8 cellular contexts compared by ENCODE assay signal in the genomic region with DNA sequence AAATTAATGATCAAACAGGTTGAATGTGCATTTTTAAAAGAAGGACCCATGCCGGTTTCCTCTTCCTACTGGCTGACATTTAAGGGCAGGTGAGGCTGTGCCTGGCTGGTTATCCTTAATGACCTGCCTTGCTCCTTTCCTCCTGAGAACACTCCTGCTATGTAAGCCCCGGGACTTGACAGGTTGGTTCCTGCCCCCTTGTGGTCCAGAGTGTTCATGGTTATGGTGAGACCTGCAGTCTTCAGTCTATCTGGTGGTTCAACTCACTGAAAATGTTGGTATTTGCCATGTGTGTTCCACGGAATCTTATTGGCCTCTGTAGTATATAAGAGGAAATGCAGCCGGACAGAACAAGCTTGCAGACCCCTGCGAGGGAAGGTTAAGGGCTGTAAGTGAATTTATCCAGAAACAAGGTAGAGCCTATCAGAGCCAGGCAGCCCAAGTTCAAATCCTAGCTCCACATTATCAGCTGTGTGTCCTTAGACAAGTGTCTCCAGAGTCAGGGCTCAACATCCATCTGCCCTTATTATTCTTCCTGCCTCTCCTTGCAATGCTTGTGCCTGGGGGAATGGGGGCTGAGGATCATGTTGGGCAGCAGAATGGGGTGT. TPM values are rescaled to one million over a fixed set of nuclear protein-coding genes. Genes with fewer than 3 reads are reported as not detected.
DNase-seq lines count a peak whose midpoint lies in the region; ATAC-seq, FAIRE-seq and TF ChIP-seq lines count a peak whose summit lies in the region.

No MANE protein-coding gene starts in this region.

- no peaks in the 10 kb centered on the region for H3K4me1 ChIP-seq in small intestine (ENCODE audit: control insufficient read depth in 2 of 2, insufficient read depth in 1 of 2, low read depth in 1 of 2, low read length in 1 of 2)

- 16 to 23% (median 18%) methylated on average over 5 of the region's 5 CpGs for WGBS in small intestine, 3 donors

- no peaks in the 10 kb centered on the region for H3K36me3 ChIP-seq in WERI-Rb-1
- no peaks in the 10 kb centered on the region for H3K36me3 ChIP-seq in small intestine (ENCODE audit: control insufficient read depth in 2 of 2, insufficient read depth in 2 of 2, low read length in 2 of 2)

- no peak for FAIRE-seq in small intestine (lab: Jason Lieb, UNC)

- H3K4me3 ChIP-seq in AG04450 (ENCODE audit: low read depth, low read length), result no peak overlapping the region
- no peak overlapping the region for H3K4me3 ChIP-seq in WERI-Rb-1 (ENCODE audit: low read depth, low read length)
- H3K4me3 ChIP-seq in foreskin fibroblast (ENCODE audit: low read depth in 1 of 2, low read length in 2 of 2), result no peak overlapping the region
- H3K4me3 ChIP-seq in small intestine (ENCODE audit: low read depth in 1 of 2, low read length in 2 of 2), result no peak overlapping the region

- H3K27me3 ChIP-seq in AG04450 (ENCODE audit: control insufficient read depth, insufficient read depth, low read length) (no peaks in the 10 kb centered on the region), WERI-Rb-1 (ENCODE audit: insufficient read depth, low read depth, severe bottlenecking) (no peaks in the 10 kb centered on the region), small intestine (ENCODE audit: control insufficient read depth in 2 of 2, insufficient read depth in 2 of 2, low read length in 2 of 2) (peaks cover 0 to 9% of the 10 kb centered on the region in 2 donors)

- CTCF ChIA-PET in AG04450 (lab: Charles Lee), result no interaction called here

- POLR2A ChIA-PET in AG04450 (lab: Yijun Ruan, JAX), result no interaction called here

- H3K27ac ChIP-seq in AG04450 (ENCODE audit: low read depth, low read length), result no peak overlapping the region
- no peak overlapping the region for H3K27ac ChIP-seq in WERI-Rb-1
- H3K27ac ChIP-seq in small intestine (ENCODE audit: low read depth in 1 of 2, low read length in 1 of 2), result no peak overlapping the region

- ATAC-seq in HG02610 (IDR thresholded peaks at IDR 0.05; ENCODE audit: unreplicated experiment) (no peak), HG03159 (IDR thresholded peaks at IDR 0.05; ENCODE audit: unreplicated experiment) (no peak)

- TF ChIP-seq CTCF in AG04450 (IDR thresholded peaks at IDR 0.05; ENCODE audit: low read depth, low read length) (peak; percentile 43), GM12872 (IDR thresholded peaks at IDR 0.05; ENCODE audit: insufficient read depth, low read depth, low read length) (peak; percentile 59), WERI-Rb-1 (IDR thresholded peaks at IDR 0.05; ENCODE audit: low read depth, low read length) (peak; percentile 80), foreskin fibroblast (IDR thresholded peaks at IDR 0.05; ENCODE audit: low read depth, low read length) (peak; percentile 34)

- DNase-seq in AG04450 (ENCODE audit: low read depth, low spot score), result no peak
- peak; percentile 83 for DNase-seq in NCI-H2029 (lab: John Stamatoyannopoulos, UW)
- DNase-seq in WERI-Rb-1, result peak; percentile 88
- DNase-seq in foreskin fibroblast, result peak; percentile 18 to 39
- DNase-seq in small intestine, result peak; percentile 38

- H3K9me3 ChIP-seq in AG04450 (ENCODE audit: control insufficient read depth, insufficient read depth, low read length) (no peaks in the 10 kb centered on the region), WERI-Rb-1 (ENCODE audit: severe bottlenecking) (no peaks in the 10 kb centered on the region), small intestine (ENCODE audit: control insufficient read depth, low read depth) (no peaks in the 10 kb centered on the region)

RNA-seq across cellular contexts. Expression of a gene that starts 5.2 kb away (rescaled TPM):
- polyA plus RNA-seq in AG04450 (2011; rRNA removed) (not detected in 2 replicates), small intestine (not detected)
- polyA minus RNA-seq in AG04450 (2011; rRNA and poly(A)+ RNA removed), result not detected in 2 replicates

RNA-seq across cellular contexts. Expression of a gene that starts 23.9 kb away (rescaled TPM):
- polyA plus RNA-seq in AG04450 (2011; rRNA removed) (not detected in 2 replicates), small intestine (under 1 TPM in 1 of 3 donors, not detected in 2; 0.67 TPM)
- not detected in 2 replicates for polyA minus RNA-seq in AG04450 (2011; rRNA and poly(A)+ RNA removed)

RNA-seq across cellular contexts. Expression of a gene that starts 44.0 kb away (rescaled TPM):
- polyA plus RNA-seq in AG04450 (2011; rRNA removed), result not detected in 2 replicates
- polyA minus RNA-seq in AG04450 (2011; rRNA and poly(A)+ RNA removed), result not detected in 2 replicates
- not detected for polyA plus RNA-seq in small intestine
